In genomic region chr1:118986839-118987430, GRCh38 we compare ENCODE assay signal across 8 cellular contexts. TPM values are rescaled to one million over a fixed set of nuclear protein-coding genes. Genes with fewer than 3 reads are reported as not detected.
DNase-seq lines count a peak whose midpoint lies in the region; ATAC-seq and TF ChIP-seq lines count a peak whose summit lies in the region.

No MANE protein-coding gene starts in this region.

- intact Hi-C loops in left cardiac atrium (cut with DNase I) = loop anchor here in 1 of 2 donors (2.0 kb wide), 1 partner anchor 14 kb away; no protein-coding TSS in a partner anchor

- H3K27me3 ChIP-seq in skeletal muscle tissue (ENCODE audit: control insufficient read depth in 3 of 3, insufficient read depth in 3 of 3, low read length in 3 of 3) = peaks cover 0 to 12% (median 0%) of the 10 kb centered on the region in 3 donors

- in situ Hi-C loops in GM13976 (cut with MboI; ENCODE audit: low sequenced_read_pairs, unreplicated experiment) = no loop called here

- H3K4me1 Mint-ChIP-seq in WTC11 = peaks cover 84% of the 10 kb centered on the region

- H3K27me3 Mint-ChIP-seq in WTC11 (ENCODE audit: low read depth) = peaks cover 100% of the 10 kb centered on the region

- H3K4me3 Mint-ChIP-seq in WTC11 = peak overlapping the region; percentile 74

- TF ChIP-seq CTCF in GM13976 (IDR thresholded peaks at IDR 0.05; ENCODE audit: borderline replicate concordance, control extremely low read depth, extremely low read depth, insufficient read depth, missing control alignments) (no peak), WTC11 (IDR thresholded peaks at IDR 0.05) (no peak)

- H3K9ac ChIP-seq in skeletal muscle tissue (ENCODE audit: low read depth in 1 of 3, low read length in 3 of 3) = peak overlapping the region; percentile 91 to 99 (median 98)

- DNase-seq in GM13976 (ENCODE audit: low spot score) (peak; percentile 23), WTC11 (ENCODE audit: low spot score) (no peak), left cardiac atrium (no peak), NCI-H748 (lab: John Stamatoyannopoulos, UW; ENCODE audit: unreplicated experiment) (no peak)

- H3K36me3 ChIP-seq in skeletal muscle tissue (ENCODE audit: control insufficient read depth in 3 of 3, insufficient read depth in 3 of 3, low read length in 3 of 3) = peaks cover 0 to 7% (median 3%) of the 10 kb centered on the region in 3 donors

- POLR2A ChIA-PET in WTC11 (lab: Charles Lee) = no interaction called here

- peak overlapping the region; percentile 75 to 95 (median 94) for H3K4me3 ChIP-seq in skeletal muscle tissue (ENCODE audit: low read length in 3 of 3)

- no peaks in the 10 kb centered on the region for H3K9me3 Mint-ChIP-seq in WTC11

- CTCF ChIA-PET in WTC11 (lab: Charles Lee) = interaction anchor here (0.9 to 1.3 kb wide), 3 partner anchors 13 to 21 kb away, joined by 3 to 12 read pairs (median 4); no protein-coding TSS in a partner anchor

- no peak overlapping the region for H3K27ac Mint-ChIP-seq in WTC11

- no peaks in the 10 kb centered on the region for H3K36me3 Mint-ChIP-seq in WTC11

- peaks cover 17 to 20% (median 18%) of the 10 kb centered on the region in 3 donors for H3K4me1 ChIP-seq in skeletal muscle tissue (ENCODE audit: control insufficient read depth in 3 of 3, insufficient read depth in 3 of 3, low read length in 3 of 3)

- no peaks in the 10 kb centered on the region for H3K9me3 ChIP-seq in skeletal muscle tissue (ENCODE audit: control insufficient read depth in 3 of 3, low read length in 3 of 3)

- ATAC-seq in WTC11 (no peak), left cardiac atrium (peak; percentile 47 to 53), GM19397 (IDR thresholded peaks at IDR 0.05; ENCODE audit: unreplicated experiment) (no peak), GM19324 (IDR thresholded peaks at IDR 0.05; ENCODE audit: low FRiP score, unreplicated experiment) (no peak), GM21717 (IDR thresholded peaks at IDR 0.05; ENCODE audit: unreplicated experiment) (no peak)

- peak overlapping the region; percentile 96 for H3K27ac ChIP-seq in skeletal muscle tissue (ENCODE audit: low read depth, low read length)

TF ChIP-seq in WTC11, 78 proteins besides CTCF, POLR2A, EP300 and RAD21:
- TF ChIP-seq, protein P1, sequence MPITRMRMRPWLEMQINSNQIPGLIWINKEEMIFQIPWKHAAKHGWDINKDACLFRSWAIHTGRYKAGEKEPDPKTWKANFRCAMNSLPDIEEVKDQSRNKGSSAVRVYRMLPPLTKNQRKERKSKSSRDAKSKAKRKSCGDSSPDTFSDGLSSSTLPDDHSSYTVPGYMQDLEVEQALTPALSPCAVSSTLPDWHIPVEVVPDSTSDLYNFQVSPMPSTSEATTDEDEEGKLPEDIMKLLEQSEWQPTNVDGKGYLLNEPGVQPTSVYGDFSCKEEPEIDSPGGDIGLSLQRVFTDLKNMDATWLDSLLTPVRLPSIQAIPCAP (CRISPR knock-in tag; IDR thresholded peaks at IDR 0.05) = no peak

RNA-seq across cellular contexts. Expression of gene TBX15, which starts 1.2 kb away (rescaled TPM):
- total RNA-seq in WTC11 (2021) (0.07 to 0.11 TPM (median 0.09 TPM) in 3 replicates), left cardiac atrium (1 to 10 TPM; 2.2 to 4.5 TPM), skeletal muscle tissue (49.6 TPM)

Comparison
In these comparisons a context has a peak if more than half of its experiments do, and no peak if none do; other contexts are left out.
1. ATAC-seq: peak in left cardiac atrium (2 of 2); none in WTC11 (single experiment), GM19397 (single experiment), GM19324 (single experiment) and GM21717 (single experiment).